8 cellular contexts compared by ENCODE assay signal in genomic region chr19:36139120-36139472, GRCh38. TPM values are rescaled to one million over a fixed set of nuclear protein-coding genes. Genes with fewer than 3 reads are reported as not detected.
A peak's percentile ranks its signal among the peaks of the same experiment; 100 is the strongest.
DNase-seq lines count a peak whose midpoint lies in the region; ATAC-seq lines count a peak whose summit lies in the region.

No MANE protein-coding gene starts in this region.

- H3K4me1 ChIP-seq in HUES64 (ENCODE audit: insufficient read depth, low read length) = no peaks in the 10 kb centered on the region; the same call in 1 of the 2 replicates
- peaks cover 3% of the 10 kb centered on the region; the same call in 1 of the 2 replicates for H3K4me1 ChIP-seq in iPS-20b (ENCODE audit: insufficient read depth, low read length)

- H3K4me3 ChIP-seq in HUES64 (ENCODE audit: low read length) = peak overlapping the region; percentile 100
- peak overlapping the region; percentile 100; the same call in 1 of the 2 replicates for H3K4me3 ChIP-seq in iPS-20b (ENCODE audit: low read length)

- H3K9me3 ChIP-seq in HUES64 (ENCODE audit: insufficient read depth, low read depth, low read length) (no peaks in the 10 kb centered on the region), iPS-20b (ENCODE audit: insufficient read depth, low read depth, low read length) (no peaks in the 10 kb centered on the region)

- H3K4me1 Mint-ChIP-seq in activated naive CD8-positive, alpha-beta T cell treated with anti-CD3 and anti-CD28 coated beads for 36 hours = peaks cover 19% of the 10 kb centered on the region
- peaks cover 37% of the 10 kb centered on the region for H3K4me1 Mint-ChIP-seq in stimulated activated naive CD8-positive, alpha-beta T cell treated with anti-CD3 and anti-CD28 coated beads, Interleukin-15, amount 100 ng/mL, for 72 hours

- peak overlapping the region; percentile 84 for H3K9ac ChIP-seq in HUES64 (ENCODE audit: low read depth, low read length)
- peak overlapping the region; percentile 80; the same call in 1 of the 2 replicates for H3K9ac ChIP-seq in iPS-20b (ENCODE audit: low read depth, low read length)

- H3K9me3 Mint-ChIP-seq in activated naive CD8-positive, alpha-beta T cell treated with anti-CD3 and anti-CD28 coated beads for 36 hours = peaks cover 2% of the 10 kb centered on the region
- H3K9me3 Mint-ChIP-seq in stimulated activated naive CD8-positive, alpha-beta T cell treated with anti-CD3 and anti-CD28 coated beads, Interleukin-15, amount 100 ng/mL, for 72 hours = peaks cover 0 to 5% of the 10 kb centered on the region in 2 donors

- no peak for ATAC-seq in stimulated activated naive CD8-positive, alpha-beta T cell treated with anti-CD3 and anti-CD28 coated beads, Interleukin-15, amount 100 ng/mL, for 72 hours
- ATAC-seq in GM18517 (IDR thresholded peaks at IDR 0.05; ENCODE audit: unreplicated experiment) (no peak), HG02759 (IDR thresholded peaks at IDR 0.05; ENCODE audit: unreplicated experiment) (no peak)

- H3K27ac ChIP-seq in HUES64 (ENCODE audit: low read depth, low read length) = peak overlapping the region; percentile 91
- peak overlapping the region; percentile 50 for H3K27ac ChIP-seq in iPS-20b (ENCODE audit: low read length)

- 66% methylated on average over 4 of the region's 7 CpGs for whole genome bisulfite sequencing in HUES64

- H3K36me3 ChIP-seq in HUES64 (ENCODE audit: insufficient read depth, low read length) (peaks cover 15% of the 10 kb centered on the region), iPS-20b (ENCODE audit: insufficient read depth, low read depth, low read length) (peaks cover 13% of the 10 kb centered on the region)

- peaks cover 4% of the 10 kb centered on the region for H3K27me3 Mint-ChIP-seq in activated naive CD8-positive, alpha-beta T cell treated with anti-CD3 and anti-CD28 coated beads for 36 hours
- H3K27me3 Mint-ChIP-seq in stimulated activated naive CD8-positive, alpha-beta T cell treated with anti-CD3 and anti-CD28 coated beads, Interleukin-15, amount 100 ng/mL, for 72 hours = peaks cover 17% of the 10 kb centered on the region

- DNase-seq in activated naive CD8-positive, alpha-beta T cell treated with anti-CD3 and anti-CD28 coated beads for 36 hours = no peak
- DNase-seq in stimulated activated naive CD8-positive, alpha-beta T cell treated with anti-CD3 and anti-CD28 coated beads, Interleukin-15, amount 100 ng/mL, for 72 hours = no peak
- DNase-seq in AG08396 (ENCODE audit: low spot score) (no peak), SW 1271 (lab: John Stamatoyannopoulos, UW) (no peak)

- peak overlapping the region; percentile 90 for H3K27ac Mint-ChIP-seq in activated naive CD8-positive, alpha-beta T cell treated with anti-CD3 and anti-CD28 coated beads for 36 hours
- peak overlapping the region; percentile 95 to 96 for H3K27ac Mint-ChIP-seq in stimulated activated naive CD8-positive, alpha-beta T cell treated with anti-CD3 and anti-CD28 coated beads, Interleukin-15, amount 100 ng/mL, for 72 hours

- peak overlapping the region; percentile 89 for H3K4me3 Mint-ChIP-seq in activated naive CD8-positive, alpha-beta T cell treated with anti-CD3 and anti-CD28 coated beads for 36 hours
- H3K4me3 Mint-ChIP-seq in stimulated activated naive CD8-positive, alpha-beta T cell treated with anti-CD3 and anti-CD28 coated beads, Interleukin-15, amount 100 ng/mL, for 72 hours = peak overlapping the region; percentile 98

- H3K36me3 Mint-ChIP-seq in activated naive CD8-positive, alpha-beta T cell treated with anti-CD3 and anti-CD28 coated beads for 36 hours = peaks cover 18% of the 10 kb centered on the region

- H3K27me3 ChIP-seq in HUES64 (ENCODE audit: insufficient read depth, low read length) = no peaks in the 10 kb centered on the region
- H3K27me3 ChIP-seq in iPS-20b (ENCODE audit: insufficient read depth, low read length) = no peaks in the 10 kb centered on the region

RNA-seq across cellular contexts. Expression of gene CAPNS1, which starts 0.8 kb away (rescaled TPM):
- polyA plus RNA-seq in HUES64 (2013, experiment 1 of 2) = 376 TPM
- polyA plus RNA-seq in HUES64 (2013, experiment 2 of 2) = 356 TPM
- 100 to 1,000 TPM; 292 to 307 TPM for total RNA-seq in activated naive CD8-positive, alpha-beta T cell treated with anti-CD3 and anti-CD28 coated beads for 36 hours

RNA-seq across cellular contexts. Expression of gene COX7A1, which starts 13.2 kb away (rescaled TPM):
- not detected for polyA plus RNA-seq in HUES64 (2013, experiment 1 of 2)
- not detected for polyA plus RNA-seq in HUES64 (2013, experiment 2 of 2)
- total RNA-seq in activated naive CD8-positive, alpha-beta T cell treated with anti-CD3 and anti-CD28 coated beads for 36 hours = not detected

RNA-seq across cellular contexts. Expression of gene TBCB, which starts 23.8 kb away (rescaled TPM):
- polyA plus RNA-seq in HUES64 (2013, experiment 1 of 2) = 177 TPM
- polyA plus RNA-seq in HUES64 (2013, experiment 2 of 2) = 168 TPM
- total RNA-seq in activated naive CD8-positive, alpha-beta T cell treated with anti-CD3 and anti-CD28 coated beads for 36 hours = 10 to 100 TPM; 89.2 to 91.1 TPM

RNA-seq across cellular contexts. Expression of gene POLR2I, which starts 24.4 kb away (rescaled TPM):
- polyA plus RNA-seq in HUES64 (2013, experiment 1 of 2) = 125 TPM
- polyA plus RNA-seq in HUES64 (2013, experiment 2 of 2) = 143 TPM
- 10 to 100 TPM; 93.4 to 94.0 TPM for total RNA-seq in activated naive CD8-positive, alpha-beta T cell treated with anti-CD3 and anti-CD28 coated beads for 36 hours

RNA-seq across cellular contexts. Expression of gene OVOL3, which starts 28.2 kb away (rescaled TPM):
- not detected for polyA plus RNA-seq in HUES64 (2013, experiment 1 of 2)
- not detected for polyA plus RNA-seq in HUES64 (2013, experiment 2 of 2)
- not detected for total RNA-seq in activated naive CD8-positive, alpha-beta T cell treated with anti-CD3 and anti-CD28 coated beads for 36 hours
